1 cellular context compared by ENCODE assay signal in genomic region chr1:204426474-204426873, GRCh38.
TF ChIP-seq lines count a peak whose summit lies in the region.

No MANE protein-coding gene starts in this region.

TF ChIP-seq in A549, 52 proteins besides CTCF, POLR2A, EP300 and RAD21 (continued from another document):
- no peak for TF ChIP-seq ESRRA (IDR thresholded peaks at IDR 0.05; ENCODE audit: borderline replicate concordance, low read length)
